Comparison of ENCODE assay signal across 1 cellular context in the genomic region with DNA sequence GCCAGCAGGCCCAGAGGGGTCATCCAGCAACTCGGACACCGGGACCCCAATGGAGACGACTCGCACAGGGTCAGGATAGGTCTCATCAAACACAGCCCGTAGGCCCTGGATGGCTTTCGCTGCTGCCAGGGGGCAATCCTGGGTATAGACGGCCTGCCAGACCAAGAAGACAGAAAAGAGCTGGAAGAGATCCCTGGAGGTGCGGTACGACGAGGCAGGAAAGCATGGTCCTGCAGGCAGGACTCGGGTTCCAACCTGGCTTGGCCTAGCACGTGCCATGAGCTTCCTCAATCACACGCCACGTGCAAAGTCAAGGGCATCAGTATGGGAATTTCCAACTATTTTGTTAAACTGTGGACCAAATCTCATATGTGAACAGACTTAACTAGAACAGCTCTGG.
TF ChIP-seq lines count a peak whose summit lies in the region.

No MANE protein-coding gene starts in this region.

TF ChIP-seq in IMR-90, 13 proteins besides CTCF, POLR2A, EP300 and RAD21:
- no peak for TF ChIP-seq CHD1 (IDR thresholded peaks at IDR 0.05; ENCODE audit: low read depth, low read length)
- TF ChIP-seq NFE2L2 (IDR thresholded peaks at IDR 0.05; ENCODE audit: low read depth, low read length): no peak
- no peak for TF ChIP-seq MAFK (IDR thresholded peaks at IDR 0.05; ENCODE audit: low read depth, low read length)
- TF ChIP-seq FOS (IDR thresholded peaks at IDR 0.05; ENCODE audit: low read depth, low read length): no peak
- no peak for TF ChIP-seq CEBPB (IDR thresholded peaks at IDR 0.05; ENCODE audit: low read depth, low read length)
- TF ChIP-seq, protein P1, sequence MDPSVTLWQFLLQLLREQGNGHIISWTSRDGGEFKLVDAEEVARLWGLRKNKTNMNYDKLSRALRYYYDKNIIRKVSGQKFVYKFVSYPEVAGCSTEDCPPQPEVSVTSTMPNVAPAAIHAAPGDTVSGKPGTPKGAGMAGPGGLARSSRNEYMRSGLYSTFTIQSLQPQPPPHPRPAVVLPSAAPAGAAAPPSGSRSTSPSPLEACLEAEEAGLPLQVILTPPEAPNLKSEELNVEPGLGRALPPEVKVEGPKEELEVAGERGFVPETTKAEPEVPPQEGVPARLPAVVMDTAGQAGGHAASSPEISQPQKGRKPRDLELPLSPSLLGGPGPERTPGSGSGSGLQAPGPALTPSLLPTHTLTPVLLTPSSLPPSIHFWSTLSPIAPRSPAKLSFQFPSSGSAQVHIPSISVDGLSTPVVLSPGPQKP (IDR thresholded peaks at IDR 0.05; ENCODE audit: borderline replicate concordance, low read depth, low read length): no peak
- TF ChIP-seq MXI1 (IDR thresholded peaks at IDR 0.05; ENCODE audit: borderline replicate concordance, low read depth, low read length): no peak
- no peak for TF ChIP-seq SMC3 (IDR thresholded peaks at IDR 0.05; ENCODE audit: low read depth, low read length)
- TF ChIP-seq BHLHE40 (IDR thresholded peaks at IDR 0.05; ENCODE audit: low read depth, low read length): no peak
- TF ChIP-seq MAZ (IDR thresholded peaks at IDR 0.05; ENCODE audit: borderline replicate concordance, low read depth, low read length): no peak
- no peak for TF ChIP-seq RCOR1 (IDR thresholded peaks at IDR 0.05; ENCODE audit: insufficient replicate concordance, low read length)
- no peak for TF ChIP-seq RFX5 (IDR thresholded peaks at IDR 0.05; ENCODE audit: low read depth, low read length)
